In genomic region chr14:102799684-102800562, GRCh38 we compare ENCODE assay signal across 13 cellular contexts. TPM values are rescaled to one million over a fixed set of nuclear protein-coding genes. Genes with fewer than 3 reads are reported as not detected.
DNase-seq lines count a peak whose midpoint lies in the region; ATAC-seq and TF ChIP-seq lines count a peak whose summit lies in the region.
"Had no signal": no experiment of that assay in that cellular context is flagged by ENCODE, and none has a peak within 500 bp of the region (broad histone marks: within the 10 kb centered on the region; RNA-seq: fewer than 3 reads in every experiment).

No MANE protein-coding gene starts in this region.

- H3K36me3 ChIP-seq in GM23338 (ENCODE audit: insufficient read depth) = no peaks in the 10 kb centered on the region
- no peaks in the 10 kb centered on the region for H3K36me3 ChIP-seq in adipocyte (ENCODE audit: control insufficient read depth, insufficient read depth, low read length, severe bottlenecking)
- no peaks in the 10 kb centered on the region for H3K36me3 ChIP-seq in left lung

- intact Hi-C loops in left lung (cut with DNase I) = no loop called here

- no peaks in the 10 kb centered on the region for H3K9me2 ChIP-seq in GM23338 (ENCODE audit: insufficient read depth)

- TF ChIP-seq CTCF in AG10803 (conservative IDR thresholded peaks at IDR 0.05; ENCODE audit: low read length) (no peak), GM23338 (conservative IDR thresholded peaks at IDR 0.05; ENCODE audit: low read depth in 2 of 2) (no peak), left lung (IDR thresholded peaks at IDR 0.05) (no peak)

- H3K27me3 ChIP-seq in GM23338 (ENCODE audit: insufficient read depth) (no peaks in the 10 kb centered on the region), adipocyte (replicated peaks; ENCODE audit: control insufficient read depth, insufficient read depth, low read length) (no peaks in the 10 kb centered on the region), left lung (no peaks in the 10 kb centered on the region)
- H3K27me3 ChIP-seq: hepatocyte had no signal

- H3K36me3 Mint-ChIP-seq in GM23338 (ENCODE audit: low read depth) = no peaks in the 10 kb centered on the region; the same call in 1 of the 3 replicates

- H3K4me1 ChIP-seq in GM23338 (ENCODE audit: insufficient read depth) = no peaks in the 10 kb centered on the region
- peaks cover 31% of the 10 kb centered on the region for H3K4me1 ChIP-seq in adipocyte (ENCODE audit: control insufficient read depth, insufficient read depth, low read length)
- H3K4me1 ChIP-seq in left lung = peaks cover 0 to 16% of the 10 kb centered on the region in 2 donors

- H4K20me1 ChIP-seq in GM23338 (replicated peaks; ENCODE audit: insufficient read depth) = no peaks in the 10 kb centered on the region; the same call in 1 of the 2 replicates

- DNase-seq in AG10803 (ENCODE audit: low read depth) (peak; percentile 99), GM23338 (ENCODE audit: low spot score) (no peak), adipocyte (ENCODE audit: low read depth) (peak; percentile 86), left lung (no peak), NCI-H345 treated with DMSO at 0.1 percent for 48 hours (lab: John Stamatoyannopoulos, UW; ENCODE audit: unreplicated experiment) (no peak), left lobe of liver (ENCODE audit: low spot score) (no peak)
- DNase-seq in activated CD4-positive, alpha-beta T cell treated with anti-CD3 and anti-CD28 coated beads for 4 hours = no peak
- DNase-seq: central memory CD4-positive, alpha-beta T cell; NCI-H1436; stimulated activated CD4-positive, alpha-beta T cell treated with anti-CD3 and anti-CD28 coated beads, Interleukin-15, amount 100 ng/mL, for 24 hours; stimulated activated naive CD8-positive, alpha-beta T cell treated with anti-CD3 and anti-CD28 coated beads, Interleukin-15, amount 100 ng/mL, for 72 hours had no signal

- no peak overlapping the region for H3K9ac ChIP-seq in adipocyte (ENCODE audit: low read length)

- no peak overlapping the region for H3K4me2 ChIP-seq in GM23338
- H3K4me2 ChIP-seq: hepatocyte had no signal

- H3F3A ChIP-seq in GM23338 (replicated peaks; ENCODE audit: low read depth) = no peaks in the 10 kb centered on the region

- H3K4me3 Mint-ChIP-seq in GM23338 = no peak overlapping the region
- H3K4me3 Mint-ChIP-seq: stimulated activated naive CD8-positive, alpha-beta T cell treated with anti-CD3 and anti-CD28 coated beads, Interleukin-15, amount 100 ng/mL, for 72 hours had no signal

- H3K4me1 Mint-ChIP-seq in GM23338 = peaks cover 7% of the 10 kb centered on the region

- H3K27ac ChIP-seq in GM23338 (ENCODE audit: low read depth) (peak overlapping the region; percentile 26; the same call in 1 of the 2 replicates), left lung (peak overlapping the region in 1 of 2 donors; percentile 26)
- H3K27ac ChIP-seq: hepatocyte had no signal

- H3K27ac Mint-ChIP-seq in GM23338 = no peak overlapping the region

- no peak for ATAC-seq in GM23338
- ATAC-seq in left lung = peak; percentile 43
- ATAC-seq in GM18909 (IDR thresholded peaks at IDR 0.05; ENCODE audit: poor library complexity, unreplicated experiment) = no peak
- no peak for ATAC-seq in left lobe of liver

- peaks cover 3% of the 10 kb centered on the region for H3K27me3 Mint-ChIP-seq in GM23338 (ENCODE audit: insufficient read depth, low read depth, poor library complexity)
- H3K27me3 Mint-ChIP-seq: stimulated activated naive CD8-positive, alpha-beta T cell treated with anti-CD3 and anti-CD28 coated beads, Interleukin-15, amount 100 ng/mL, for 72 hours had no signal

- H3K9me3 Mint-ChIP-seq in GM23338 = no peaks in the 10 kb centered on the region
- H3K9me3 Mint-ChIP-seq: stimulated activated naive CD8-positive, alpha-beta T cell treated with anti-CD3 and anti-CD28 coated beads, Interleukin-15, amount 100 ng/mL, for 72 hours had no signal

- peaks cover 18% of the 10 kb centered on the region for H3K79me2 ChIP-seq in GM23338 (replicated peaks; ENCODE audit: insufficient read depth)

- H2AFZ ChIP-seq in GM23338 = no peak overlapping the region
- H2AFZ ChIP-seq: hepatocyte had no signal

- no peak overlapping the region for H3K4me3 ChIP-seq in AG10803 (ENCODE audit: low read length)
- no peak overlapping the region for H3K4me3 ChIP-seq in GM23338
- no peak overlapping the region for H3K4me3 ChIP-seq in adipocyte (ENCODE audit: low read length)
- H3K4me3 ChIP-seq in left lung = no peak overlapping the region
- H3K4me3 ChIP-seq: hepatocyte had no signal

- no peaks in the 10 kb centered on the region for H3K9me3 ChIP-seq in adipocyte (ENCODE audit: control insufficient read depth, low read length)
- H3K9me3 ChIP-seq in left lung = no peaks in the 10 kb centered on the region

TF ChIP-seq in GM23338, 12 proteins besides CTCF, POLR2A, EP300 and RAD21:
- TF ChIP-seq ZNF114 (CRISPR knock-in tag; IDR thresholded peaks at IDR 0.05) = no peak
- no peak for TF ChIP-seq ZNF331 (CRISPR knock-in tag; IDR thresholded peaks at IDR 0.05; ENCODE audit: low read depth)
- TF ChIP-seq EZH2phosphoT487 (IDR thresholded peaks at IDR 0.05; ENCODE audit: unreplicated experiment) = no peak

RNA-seq across cellular contexts. Expression of gene TRAF3, which starts 22.7 kb away (rescaled TPM):
- 9.3 and 10.8 TPM in 2 replicates for total RNA-seq in GM23338 (2014; rRNA removed; shearing (Covaris generic))
- 3.5 and 3.7 TPM in 2 replicates for polyA plus RNA-seq in GM23338 (2016; fragmentation: Nextera tagmentation; extraction: Ambion mirVana)
- total RNA-seq in left lung (10 to 100 TPM; 20.8 to 25.1 TPM), left lobe of liver (8.5 TPM)

Comparison
In these comparisons a context has a peak if more than half of its experiments do, and no peak if none do; other contexts are left out.
1. DNase-seq: peak in AG10803 (single experiment) and adipocyte (single experiment); none in GM23338 (single experiment), left lung (0 of 2), NCI-H345 treated with DMSO at 0.1 percent for 48 hours (single experiment), activated CD4-positive, alpha-beta T cell treated with anti-CD3 and anti-CD28 coated beads for 4 hours (0 of 2) and left lobe of liver (single experiment).